In the genomic region with DNA sequence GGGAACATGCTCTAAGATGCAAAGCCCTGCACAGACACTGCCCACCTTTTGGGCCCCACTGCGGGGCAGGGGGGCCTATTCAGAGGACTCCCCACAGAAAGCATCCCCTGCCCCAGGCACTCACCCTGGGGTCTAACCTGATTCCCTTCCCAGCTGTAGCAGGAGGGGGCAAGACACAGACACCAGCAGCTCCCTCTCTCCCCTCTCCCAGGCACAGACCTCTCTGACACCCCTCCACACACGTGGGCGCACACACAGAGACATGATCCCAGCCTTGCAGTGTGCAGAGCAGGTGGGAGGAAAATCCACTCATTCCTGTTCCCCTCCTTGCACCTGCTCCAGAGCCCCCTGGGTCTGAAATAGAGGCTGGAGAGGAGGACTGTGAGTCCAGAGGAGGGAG, we compare ENCODE assay signal across 23 cellular contexts.
"Had no signal": no experiment of that assay in that cellular context is flagged by ENCODE, and none has a peak within 500 bp of the region (broad histone marks: within the 10 kb centered on the region; RNA-seq: fewer than 3 reads in every experiment).

No MANE protein-coding gene starts in this region.

- H3K36me3 ChIP-seq: lower lobe of right lung, prostate gland had no signal

- DNase-seq: activated CD4-positive, alpha-beta memory T cell treated with anti-CD3 and anti-CD28 coated beads, Interleukin-2, amount 10 ng/mL, durations not matched to agents 7 days and 5 days; activated CD4-positive, alpha-beta T cell treated with anti-CD3 and anti-CD28 coated beads for 48 hours; activated CD4-positive, CD25-positive, alpha-beta regulatory T cell; activated CD8-positive, alpha-beta memory T cell treated with anti-CD3 and anti-CD28 coated beads, Interleukin-2, amount 10 ng/mL, durations not matched to agents 7 days and 5 days; amygdala; central memory CD4-positive, alpha-beta T cell; endodermal cell; foreskin fibroblast; hippocampal formation; islet precursor cell; left colon; lower lobe of right lung; midbrain; stimulated activated CD4-positive, alpha-beta T cell treated with anti-CD3 and anti-CD28 coated beads, Interleukin-15, amount 100 ng/mL, for 24 hours; stimulated activated CD4-positive, alpha-beta T cell treated with anti-CD3 and anti-CD28 coated beads, Interleukin-2, amount 100 ng/mL, for 48 hours; stimulated activated naive CD8-positive, alpha-beta T cell treated with anti-CD3 and anti-CD28 coated beads, Interleukin-15, amount 100 ng/mL, for 72 hours; T-cell had no signal

- ATAC-seq: activated CD8-positive, alpha-beta memory T cell treated with anti-CD3 and anti-CD28 coated beads, Interleukin-2, amount 10 ng/mL, durations not matched to agents 7 days and 5 days; left colon; lower lobe of right lung; right cardiac atrium; stimulated activated naive CD8-positive, alpha-beta T cell treated with anti-CD3 and anti-CD28 coated beads, Interleukin-15, amount 100 ng/mL, for 72 hours; T-cell had no signal

- H3K27ac ChIP-seq: dorsolateral prefrontal cortex, epithelial cell of prostate, lower lobe of right lung, thoracic aorta had no signal

- H3K9me3 ChIP-seq: lower lobe of right lung, prostate gland, thoracic aorta had no signal

- H3K27me3 ChIP-seq: dorsolateral prefrontal cortex had no signal

- H3K4me3 ChIP-seq: dorsolateral prefrontal cortex, lower lobe of right lung, prostate gland, skin epidermis, thoracic aorta had no signal
